In genomic region chr7:140605337-140605736, GRCh38 we compare ENCODE assay signal across 18 cellular contexts. TPM values are rescaled to one million over a fixed set of nuclear protein-coding genes. Genes with fewer than 3 reads are reported as not detected.
DNase-seq lines count a peak whose midpoint lies in the region; ATAC-seq and TF ChIP-seq lines count a peak whose summit lies in the region.
"Had no signal": no experiment of that assay in that cellular context is flagged by ENCODE, and none has a peak within 500 bp of the region (broad histone marks: within the 10 kb centered on the region; RNA-seq: fewer than 3 reads in every experiment).

No MANE protein-coding gene starts in this region.

- H3K4me1 Mint-ChIP-seq in nephron progenitor cell: peaks cover 30% of the 10 kb centered on the region

- TF ChIP-seq CTCF in esophagus squamous epithelium (IDR thresholded peaks at IDR 0.05) (no peak), nephron progenitor cell (IDR thresholded peaks at IDR 0.05) (no peak), omental fat pad (IDR thresholded peaks at IDR 0.05) (no peak), body of pancreas (IDR thresholded peaks at IDR 0.05) (no peak)

- H3K9me3 ChIP-seq in esophagus squamous epithelium (no peaks in the 10 kb centered on the region), body of pancreas (no peaks in the 10 kb centered on the region)
- H3K9me3 ChIP-seq: BLaER1, thyroid gland had no signal

- TF ChIP-seq POLR2A in esophagus squamous epithelium (IDR thresholded peaks at IDR 0.05) (no peak), body of pancreas (IDR thresholded peaks at IDR 0.05) (no peak)

- H3K4me3 Mint-ChIP-seq in nephron progenitor cell: no peak overlapping the region

- no peaks in the 10 kb centered on the region for H3K9me3 Mint-ChIP-seq in nephron progenitor cell

- peaks cover 24% of the 10 kb centered on the region for H3K36me3 Mint-ChIP-seq in nephron progenitor cell (ENCODE audit: low read depth)

- peak; percentile 37 for DNase-seq in Daoy (ENCODE audit: low read depth)
- DNase-seq in RPMI7951 (ENCODE audit: low read depth): peak; percentile 76
- DNase-seq in esophagus squamous epithelium (lab: John Stamatoyannopoulos, UW): no peak
- DNase-seq in nephron progenitor cell: no peak
- no peak for DNase-seq in omental fat pad (ENCODE audit: low spot score)
- no peak for DNase-seq in kidney glomerular epithelial cell (lab: John Stamatoyannopoulos, UW)
- no peak for DNase-seq in body of pancreas
- DNase-seq: activated T-cell treated with anti-CD3 and anti-CD28 coated beads, Interleukin-2, amount 50 U/mL, for 48 hours; dermis blood vessel endothelial cell; NCI-H1092; NCI-H226; stimulated activated CD8-positive, alpha-beta memory T cell treated with anti-CD3 and anti-CD28 coated beads, Interleukin-4, amount 100 ng/mL, for 48 hours; thyroid gland had no signal

- H3K27me3 Mint-ChIP-seq in nephron progenitor cell (ENCODE audit: low read depth, poor library complexity): peaks cover 3% of the 10 kb centered on the region

- 56 to 77% methylated on average over 5 of the region's 5 CpGs for WGBS in esophagus squamous epithelium, 2 donors
- 86% methylated on average over 5 of the region's 5 CpGs for WGBS in body of pancreas, 2 donors

- peaks cover 0 to 45% (median 8%) of the 10 kb centered on the region in 3 donors for H3K4me1 ChIP-seq in esophagus squamous epithelium
- H3K4me1 ChIP-seq in body of pancreas: no peaks in the 10 kb centered on the region
- H3K4me1 ChIP-seq: BLaER1, thyroid gland had no signal

- H3K27me3 ChIP-seq in esophagus squamous epithelium (no peaks in the 10 kb centered on the region), body of pancreas (no peaks in the 10 kb centered on the region)
- H3K27me3 ChIP-seq: BLaER1, thyroid gland had no signal

- H3K36me3 ChIP-seq in esophagus squamous epithelium (no peaks in the 10 kb centered on the region), body of pancreas (replicated peaks in 1 of 2; ENCODE audit: insufficient read depth in 1 of 2, low read depth in 2 of 2) (no peaks in the 10 kb centered on the region)
- H3K36me3 ChIP-seq: thyroid gland had no signal

- no peak overlapping the region for H3K4me3 ChIP-seq in esophagus squamous epithelium
- H3K4me3 ChIP-seq in body of pancreas: no peak overlapping the region
- H3K4me3 ChIP-seq: BLaER1, GM12878, thyroid gland had no signal

- no peak for ATAC-seq in omental fat pad (ENCODE audit: low FRiP score)
- no peak for ATAC-seq in HG02763 (IDR thresholded peaks at IDR 0.05; ENCODE audit: unreplicated experiment)
- ATAC-seq in body of pancreas: no peak
- ATAC-seq: GM12878 had no signal

- intact Hi-C loops in esophagus squamous epithelium (cut with DNase I) (no loop called here), body of pancreas (cut with DNase I) (no loop called here)

- peak overlapping the region in 3 of 4 donors; percentile 26 to 54 (median 44) for H3K27ac ChIP-seq in esophagus squamous epithelium
- H3K27ac ChIP-seq in body of pancreas: no peak overlapping the region
- H3K27ac ChIP-seq: BLaER1, thyroid gland had no signal

- H3K27ac Mint-ChIP-seq in nephron progenitor cell: peak overlapping the region; percentile 59

RNA-seq across cellular contexts. Expression of gene DENND2A, which starts 35.3 kb away (rescaled TPM):
- 5.4 and 6.5 TPM in 2 replicates for total RNA-seq in Daoy (2014; rRNA removed; shearing (Covaris generic))
- total RNA-seq in RPMI7951 (2014; rRNA removed; shearing (Covaris generic)): 26.9 and 29.6 TPM in 2 replicates
- 10 to 100 TPM in 1 of 4 donors, 1 to 10 TPM in 2, under 1 TPM in 1; 0.92 to 11.1 (median 1.9) TPM for total RNA-seq in esophagus squamous epithelium
- total RNA-seq in omental fat pad: 10 to 100 TPM in 3 of 4 donors, 1 to 10 TPM in 1; 6.7 to 34.7 (median 15.7) TPM
- total RNA-seq in body of pancreas: 1 to 10 TPM; 2.6 to 7.3 TPM
- total RNA-seq: GM12878; mononuclear cell; T-helper 1 cell treated with Interleukin-12 subunit alpha and Interleukin-12 subunit beta and Interleukin-4 antibody, amounts not matched to agents 30 ng/mL and 1 ng/mL, for 36 hours had no signal

Comparison
In these comparisons a context has a peak if more than half of its experiments do, and no peak if none do; other contexts are left out.
1. DNase-seq: peak in Daoy (single experiment) and RPMI7951 (single experiment); none in esophagus squamous epithelium (single experiment), nephron progenitor cell (single experiment), omental fat pad (single experiment), kidney glomerular epithelial cell (single experiment) and body of pancreas (0 of 4).
2. H3K27ac ChIP-seq: peak in esophagus squamous epithelium (3 of 4); none in body of pancreas (0 of 4).